In genomic region chr12:21773799-21774198, GRCh38 we compare ENCODE assay signal across 9 cellular contexts. TPM values are rescaled to one million over a fixed set of nuclear protein-coding genes. Genes with fewer than 3 reads are reported as not detected.
DNase-seq lines count a peak whose midpoint lies in the region; ATAC-seq, FAIRE-seq and TF ChIP-seq lines count a peak whose summit lies in the region.
"Had no signal": no experiment of that assay in that cellular context is flagged by ENCODE, and none has a peak within 500 bp of the region (broad histone marks: within the 10 kb centered on the region; RNA-seq: fewer than 3 reads in every experiment).

No MANE protein-coding gene starts in this region.

- H3K27ac ChIP-seq in GM23338 (ENCODE audit: low read depth) (no peak overlapping the region), kidney (ENCODE audit: low read depth in 2 of 2, low read length in 2 of 2) (peak overlapping the region; percentile 46 to 84), stomach smooth muscle (ENCODE audit: low read length) (peak overlapping the region; percentile 80), A673 (ENCODE audit: low read depth, low read length, poor library complexity, severe bottlenecking) (no peak overlapping the region)

- peaks cover 9% of the 10 kb centered on the region for H3K27me3 Mint-ChIP-seq in GM23338 (ENCODE audit: insufficient read depth, low read depth, poor library complexity)

- H3K9me2 ChIP-seq in GM23338 (ENCODE audit: insufficient read depth): no peaks in the 10 kb centered on the region

- peak overlapping the region; percentile 80 for H2AFZ ChIP-seq in GM23338

- peak overlapping the region; percentile 89 for H3K4me2 ChIP-seq in GM23338

- peak overlapping the region; percentile 69 for H3K4me3 Mint-ChIP-seq in GM23338

- H3K27ac Mint-ChIP-seq in GM23338: no peak overlapping the region

- no peak for ATAC-seq in GM23338
- ATAC-seq in HG02852 (IDR thresholded peaks at IDR 0.05; ENCODE audit: unreplicated experiment): no peak
- ATAC-seq in HG02885 (IDR thresholded peaks at IDR 0.05; ENCODE audit: poor library complexity, unreplicated experiment): no peak

- POLR2A ChIA-PET in A673 (lab: Charles Lee; ENCODE audit: low non-redundant PET): no interaction called here

- FAIRE-seq in kidney (lab: Jason Lieb, UNC): no peak

- intact Hi-C loops in kidney (cut with DNase I): no loop called here
- intact Hi-C loops in A673 (cut with micrococcal nuclease; ENCODE audit: unreplicated experiment): no loop called here

- no peaks in the 10 kb centered on the region for H3K9me3 Mint-ChIP-seq in GM23338

- TF ChIP-seq CTCF in GM23338 (conservative IDR thresholded peaks at IDR 0.05; ENCODE audit: low read depth in 2 of 2): no peak
- TF ChIP-seq CTCF in astrocyte of the cerebellum (IDR thresholded peaks at IDR 0.05; ENCODE audit: low read depth, low read length, missing control alignments): no peak
- no peak for TF ChIP-seq CTCF in kidney (IDR thresholded peaks at IDR 0.05; ENCODE audit: borderline replicate concordance, extremely low read depth, insufficient read depth)
- TF ChIP-seq CTCF in A673 (conservative IDR thresholded peaks at IDR 0.05; ENCODE audit: low read depth, low read length): no peak

- in situ Hi-C loops in astrocyte of the cerebellum (cut with HindIII; ENCODE audit: low sequenced_read_pairs): no loop called here

- BruUV-seq in A673 (replicated peaks; lab: Mats Ljungman, UMichigan): no TSS peak

- H3K9ac ChIP-seq in kidney (ENCODE audit: low read length in 2 of 2) (peak overlapping the region; percentile 28 to 41), stomach smooth muscle (ENCODE audit: low read length in 2 of 2) (peak overlapping the region; percentile 64 to 66)

- H3K4me1 ChIP-seq in GM23338 (ENCODE audit: insufficient read depth) (peaks cover 11% of the 10 kb centered on the region), kidney (ENCODE audit: control insufficient read depth in 1 of 2, insufficient read depth in 1 of 2, low read depth in 1 of 2, low read length in 2 of 2) (no peaks in the 10 kb centered on the region), stomach smooth muscle (ENCODE audit: control insufficient read depth, insufficient read depth, low read length) (peaks cover 11% of the 10 kb centered on the region), A673 (ENCODE audit: insufficient read depth, low read length, poor library complexity, severe bottlenecking) (no peaks in the 10 kb centered on the region)

- H4K20me1 ChIP-seq in GM23338 (replicated peaks; ENCODE audit: insufficient read depth): no peaks in the 10 kb centered on the region

- peaks cover 32% of the 10 kb centered on the region for H3K27me3 ChIP-seq in GM23338 (ENCODE audit: insufficient read depth)
- no peaks in the 10 kb centered on the region for H3K27me3 ChIP-seq in stomach smooth muscle (ENCODE audit: control insufficient read depth in 1 of 2, insufficient read depth in 2 of 2, low read length in 2 of 2)
- peaks cover 68% of the 10 kb centered on the region for H3K27me3 ChIP-seq in A673 (replicated peaks; ENCODE audit: insufficient read depth, low read depth, low read length, poor library complexity)

- H3K36me3 ChIP-seq in GM23338 (ENCODE audit: insufficient read depth): no peaks in the 10 kb centered on the region
- H3K36me3 ChIP-seq in kidney (ENCODE audit: control insufficient read depth in 1 of 2, insufficient read depth in 2 of 2, low read length in 2 of 2): no peaks in the 10 kb centered on the region
- peaks cover 0 to 4% of the 10 kb centered on the region in 2 donors for H3K36me3 ChIP-seq in stomach smooth muscle (ENCODE audit: control insufficient read depth in 2 of 2, insufficient read depth in 2 of 2, low read length in 2 of 2)
- H3K36me3 ChIP-seq in A673 (ENCODE audit: insufficient read depth, low read length, poor library complexity, severe bottlenecking): no peaks in the 10 kb centered on the region

- no peaks in the 10 kb centered on the region for H3F3A ChIP-seq in GM23338 (replicated peaks; ENCODE audit: low read depth)

- DNase-seq in GM23338 (ENCODE audit: low spot score): peak; percentile 12
- no peak for DNase-seq in astrocyte of the cerebellum (ENCODE audit: low read depth)
- no peak for DNase-seq in kidney
- no peak for DNase-seq in NCI-H446 treated with DMSO at 0.1 percent for 48 hours (lab: John Stamatoyannopoulos, UW)
- DNase-seq in A673 (ENCODE audit: low spot score): no peak
- DNase-seq: NCI-H2029 treated with DMSO at 0.1 percent for 48 hours had no signal

- H3K36me3 Mint-ChIP-seq in GM23338 (ENCODE audit: low read depth): no peaks in the 10 kb centered on the region

- H3K79me2 ChIP-seq in GM23338 (replicated peaks; ENCODE audit: insufficient read depth): no peaks in the 10 kb centered on the region

- H3K4me1 Mint-ChIP-seq in GM23338: peaks cover 14% of the 10 kb centered on the region

- H3K4me3 ChIP-seq in GM23338: peak overlapping the region; percentile 74
- H3K4me3 ChIP-seq in astrocyte of the cerebellum (ENCODE audit: low read depth, low read length): peak overlapping the region; percentile 59
- peak overlapping the region; percentile 56 to 62 for H3K4me3 ChIP-seq in kidney (ENCODE audit: low read length in 2 of 2)
- peak overlapping the region; percentile 66 to 77 for H3K4me3 ChIP-seq in stomach smooth muscle (ENCODE audit: low read length in 2 of 2)
- no peak overlapping the region for H3K4me3 ChIP-seq in A673 (ENCODE audit: low read depth, low read length, poor library complexity, severe bottlenecking)

- no peaks in the 10 kb centered on the region for H3K9me3 ChIP-seq in kidney (ENCODE audit: control insufficient read depth in 1 of 2, low read length in 2 of 2)
- H3K9me3 ChIP-seq in stomach smooth muscle (ENCODE audit: control insufficient read depth in 2 of 2, low read length in 2 of 2): no peaks in the 10 kb centered on the region
- H3K9me3 ChIP-seq in A673 (ENCODE audit: low read depth, low read length, poor library complexity, severe bottlenecking): no peaks in the 10 kb centered on the region

- CTCF ChIA-PET in A673 (lab: Charles Lee): no interaction called here

TF ChIP-seq in GM23338, 12 proteins besides CTCF, POLR2A, EP300 and RAD21 (continues in another document):
- TF ChIP-seq STAT1 (IDR thresholded peaks at IDR 0.05; ENCODE audit: unreplicated experiment): no peak
- no peak for TF ChIP-seq ZNF331 (CRISPR knock-in tag; IDR thresholded peaks at IDR 0.05; ENCODE audit: low read depth)
- TF ChIP-seq JUNB (IDR thresholded peaks at IDR 0.05; ENCODE audit: unreplicated experiment): no peak
- no peak for TF ChIP-seq ZNF114 (CRISPR knock-in tag; IDR thresholded peaks at IDR 0.05)
- no peak for TF ChIP-seq EZH2 (IDR thresholded peaks at IDR 0.05; ENCODE audit: low read depth, unreplicated experiment)
- no peak for TF ChIP-seq REST (IDR thresholded peaks at IDR 0.05; ENCODE audit: unreplicated experiment)
- no peak for TF ChIP-seq CREB1 (CRISPR knock-in tag; IDR thresholded peaks at IDR 0.05; ENCODE audit: low read depth)
- no peak for TF ChIP-seq POLR2AphosphoS5 (IDR thresholded peaks at IDR 0.05; ENCODE audit: low read depth)
- no peak for TF ChIP-seq EZH2phosphoT487 (IDR thresholded peaks at IDR 0.05; ENCODE audit: unreplicated experiment)

RNA-seq across cellular contexts. Expression of gene KCNJ8, which starts 0.7 kb away (rescaled TPM):
- total RNA-seq in GM23338 (2014; rRNA removed; shearing (Covaris generic)): 0.87 and 2.3 TPM in 2 replicates
- polyA plus RNA-seq in GM23338 (2016; fragmentation: Nextera tagmentation; extraction: Ambion mirVana) (0.82 and 1.0 TPM in 2 replicates), kidney (ENCODE audit: insufficient read depth, low read depth, low replicate concordance) (5.6 TPM)
- total RNA-seq in kidney (13.1 TPM), A673 (2021) (not detected in 2 replicates)

Comparison
In these comparisons a context has a peak if more than half of its experiments do, and no peak if none do; other contexts are left out.
1. H3K27ac ChIP-seq: peak in kidney (2 of 2) and stomach smooth muscle (single experiment); none in GM23338 (single experiment) and A673 (single experiment).